Comparison of ENCODE assay signal across 8 cellular contexts in genomic region chrX:48676106-48676892, GRCh38. TPM values are rescaled to one million over a fixed set of nuclear protein-coding genes. Genes with fewer than 3 reads are reported as not detected.
A peak's percentile ranks its signal among the peaks of the same experiment; 100 is the strongest.
DNase-seq lines count a peak whose midpoint lies in the region; ATAC-seq and TF ChIP-seq lines count a peak whose summit lies in the region.

No MANE protein-coding gene starts in this region.

- H3K4me1 ChIP-seq in heart left ventricle: peaks cover 0 to 9% (median 0%) of the 10 kb centered on the region in 12 donors
- peaks cover 0 to 8% (median 0%) of the 10 kb centered on the region in 4 donors for H3K4me1 ChIP-seq in upper lobe of left lung

- H3K4me3 ChIP-seq in heart left ventricle (peak overlapping the region; percentile 41 to 95 (median 76)), upper lobe of left lung (peak overlapping the region; percentile 41 to 79 (median 60))

- WGBS in adipose tissue, 3 donors: 0 to 35% (median 0%) methylated on average over 32 to 66 of the region's 67 CpGs
- WGBS in heart left ventricle, 4 donors: 0 to 47% (median 19%) methylated on average over 17 to 66 of the region's 67 CpGs
- 35% methylated on average over 63 of the region's 67 CpGs; no CpG with 5 or more reads in 1 of the 2 donors for WGBS in upper lobe of left lung, 2 donors

- TF ChIP-seq EP300 in upper lobe of left lung (IDR thresholded peaks at IDR 0.05): no peak

- H3K36me3 ChIP-seq in heart left ventricle (no peaks in the 10 kb centered on the region), upper lobe of left lung (no peaks in the 10 kb centered on the region)

- TF ChIP-seq POLR2A in heart left ventricle (IDR thresholded peaks at IDR 0.05) (peak in 1 of 2 donors; percentile 72), upper lobe of left lung (IDR thresholded peaks at IDR 0.05) (peak in 3 of 4 donors; percentile 37 to 80 (median 60))

- H3K27ac ChIP-seq in adipose tissue (ENCODE audit: low read depth, low read length): peak overlapping the region; percentile 75
- peak overlapping the region; percentile 47 to 93 (median 87) for H3K27ac ChIP-seq in heart left ventricle
- H3K27ac ChIP-seq in upper lobe of left lung: peak overlapping the region; percentile 82 to 89 (median 84)

- H3K27me3 ChIP-seq in heart left ventricle (no peaks in the 10 kb centered on the region), upper lobe of left lung (no peaks in the 10 kb centered on the region)

- intact Hi-C loops in heart left ventricle (cut with DNase I) (loop anchor here in 5 of 10 donors (1.0 to 10.0 kb wide), 5 partner anchors 21 to 239 kb away; partner anchors contain the start of genes HDAC6 (in 1 of the 5), PIM2 (in 1 of the 5), SLC35A2 (in 1 of the 5) and SUV39H1 (in 1 of the 5)), posterior vena cava (cut with DNase I) (no loop called here)

- in situ Hi-C loops in GM13976 (cut with MboI; ENCODE audit: low sequenced_read_pairs, unreplicated experiment): no loop called here

- ATAC-seq in HG02852 (IDR thresholded peaks at IDR 0.05; ENCODE audit: unreplicated experiment): peak; percentile 90
- peak; percentile 99 to 100 (median 100) for ATAC-seq in heart left ventricle
- peak; percentile 96 to 99 for ATAC-seq in upper lobe of left lung (ENCODE audit: low FRiP score in 2 of 2)

- DNase-seq in GM13976 (ENCODE audit: low spot score) (peak; percentile 94), NCI-H1436 treated with DMSO at 0.1 percent for 48 hours (lab: John Stamatoyannopoulos, UW) (peak; percentile 50), SW480 (ENCODE audit: low spot score) (peak; percentile 90), heart left ventricle (peak; percentile 89 to 95 (median 92)), posterior vena cava (ENCODE audit: low spot score) (peak; percentile 95), upper lobe of left lung (peak; percentile 90 to 96)

- H3K9me3 ChIP-seq in heart left ventricle: no peaks in the 10 kb centered on the region
- H3K9me3 ChIP-seq in upper lobe of left lung: no peaks in the 10 kb centered on the region

- no peak for TF ChIP-seq CTCF in GM13976 (IDR thresholded peaks at IDR 0.05; ENCODE audit: borderline replicate concordance, control extremely low read depth, extremely low read depth, insufficient read depth, missing control alignments)
- peak in 1 of 12 donors; percentile 9 for TF ChIP-seq CTCF in heart left ventricle (IDR thresholded peaks at IDR 0.05)
- TF ChIP-seq CTCF in upper lobe of left lung (IDR thresholded peaks at IDR 0.05): no peak

RNA-seq across cellular contexts. Expression of gene WAS, which starts 7.3 kb away (rescaled TPM):
- polyA plus RNA-seq in adipose tissue (10 to 100 TPM in 1 of 3 donors, 1 to 10 TPM in 2; 1.6 to 11.7 (median 9.6) TPM), heart left ventricle (1 to 10 TPM; 1.5 to 1.8 TPM)
- total RNA-seq in heart left ventricle (10 to 100 TPM in 1 of 9 donors, 1 to 10 TPM in 8; 1.1 to 26.8 (median 3.0) TPM), posterior vena cava (10 to 100 TPM in 1 of 2 donors, 1 to 10 TPM in 1; 7.3 to 12.2 TPM), upper lobe of left lung (10 to 100 TPM; 11.7 to 46.0 (median 33.9) TPM)

RNA-seq across cellular contexts. Expression of gene SUV39H1, which starts 20.2 kb away (rescaled TPM):
- polyA plus RNA-seq in adipose tissue (1 to 10 TPM; 2.8 to 5.7 (median 2.9) TPM), heart left ventricle (1 to 10 TPM; 1.9 to 4.7 TPM)
- total RNA-seq in heart left ventricle (1 to 10 TPM; 2.4 to 6.7 (median 3.6) TPM), posterior vena cava (1 to 10 TPM; 3.8 to 4.5 TPM), upper lobe of left lung (1 to 10 TPM; 1.2 to 7.3 (median 6.0) TPM)

Comparison
In these comparisons a context has a peak if more than half of its experiments do, and no peak if none do; other contexts are left out.
1. Peak in every context shown above with its lines: DNase-seq, ATAC-seq, H3K4me3 ChIP-seq and H3K27ac ChIP-seq.